Comparison of ENCODE assay signal across 13 cellular contexts in the genomic region with DNA sequence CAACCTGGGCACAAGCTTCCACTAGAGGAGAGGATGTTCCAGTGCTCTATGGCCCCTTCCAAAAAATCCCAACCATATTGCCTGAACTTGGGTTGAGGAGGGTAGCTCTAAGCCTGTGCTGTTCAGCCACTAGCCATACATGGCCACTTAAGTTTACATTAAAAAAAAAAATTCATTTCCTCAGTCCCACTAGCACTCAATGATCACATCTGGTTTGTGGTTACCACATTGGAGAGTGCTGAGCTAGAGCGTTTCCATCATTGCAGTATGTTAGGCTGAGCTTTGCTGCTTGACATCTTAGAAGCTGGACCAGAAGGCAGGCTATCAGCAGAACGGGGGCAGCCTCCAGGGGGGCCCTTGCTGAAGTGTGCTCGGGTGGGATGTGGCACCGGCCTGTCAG. TPM values are rescaled to one million over a fixed set of nuclear protein-coding genes. Genes with fewer than 3 reads are reported as not detected.
DNase-seq lines count a peak whose midpoint lies in the region; ATAC-seq, FAIRE-seq and TF ChIP-seq lines count a peak whose summit lies in the region.
"Had no signal": no experiment of that assay in that cellular context is flagged by ENCODE, and none has a peak within 500 bp of the region (broad histone marks: within the 10 kb centered on the region; RNA-seq: fewer than 3 reads in every experiment).

No MANE protein-coding gene starts in this region.

- no peak for FAIRE-seq in HepG2 (lab: Jason Lieb, UNC)
- FAIRE-seq: H1 had no signal

- no peaks in the 10 kb centered on the region for H3K9me3 Mint-ChIP-seq in GM23338
- H3K9me3 Mint-ChIP-seq: nephron had no signal

- H3K27me3 Mint-ChIP-seq in GM23338 (ENCODE audit: insufficient read depth, low read depth, poor library complexity) = peaks cover 2% of the 10 kb centered on the region

- no peaks in the 10 kb centered on the region for H3K9me2 ChIP-seq in GM23338 (ENCODE audit: insufficient read depth)

- intact Hi-C loops in HepG2 (cut with micrococcal nuclease; ENCODE audit: unreplicated experiment) (loop anchor here (10.0 kb wide), 1 partner anchor 91 kb away; no protein-coding TSS in a partner anchor), transverse colon (cut with DNase I; ENCODE audit: low total_unique reads) (no loop called here), testis (cut with DNase I; ENCODE audit: low total_unique reads) (no loop called here)

- POLR2A ChIA-PET in HepG2 (lab: Yijun Ruan, JAX) = no interaction called here

- H3K4me1 ChIP-seq in liver (ENCODE audit: control insufficient read depth in 4 of 4, insufficient read depth in 4 of 4, low read length in 3 of 4) = peaks cover 9 to 21% (median 18%) of the 10 kb centered on the region in 4 donors
- H3K4me1 ChIP-seq in HepG2 (ENCODE audit: insufficient read depth, low read length) = peaks cover 48% of the 10 kb centered on the region
- H3K4me1 ChIP-seq in Peyer's patch = peaks cover 0 to 46% (median 9%) of the 10 kb centered on the region in 4 donors
- H3K4me1 ChIP-seq in duodenal mucosa (ENCODE audit: control insufficient read depth in 1 of 2, insufficient read depth in 2 of 2, low read length in 2 of 2) = peaks cover 37 to 46% of the 10 kb centered on the region in 2 donors
- peaks cover 23 to 43% (median 31%) of the 10 kb centered on the region in 4 donors for H3K4me1 ChIP-seq in transverse colon
- peaks cover 8% of the 10 kb centered on the region; the same call in 1 of the 2 replicates for H3K4me1 ChIP-seq in GM23338 (ENCODE audit: insufficient read depth)
- H3K4me1 ChIP-seq in testis = no peaks in the 10 kb centered on the region

- peak overlapping the region; percentile 36 to 61 for H3K27ac ChIP-seq in liver (ENCODE audit: low read depth in 1 of 2, low read length in 2 of 2)
- H3K27ac ChIP-seq in HepG2 (ENCODE audit: extremely low read length, insufficient read depth, low read length) = no peak overlapping the region
- H3K27ac ChIP-seq in Peyer's patch = peak overlapping the region in 3 of 4 donors; percentile 26 to 68 (median 53)
- peak overlapping the region; percentile 36 for H3K27ac ChIP-seq in duodenal mucosa (ENCODE audit: low read depth, low read length)
- H3K27ac ChIP-seq in transverse colon = peak overlapping the region; percentile 1 to 67 (median 30)
- no peak overlapping the region for H3K27ac ChIP-seq in GM23338 (ENCODE audit: low read depth)
- no peak overlapping the region for H3K27ac ChIP-seq in testis
- H3K27ac ChIP-seq: left lung had no signal

- H3K4me3 ChIP-seq in liver (ENCODE audit: low read depth in 1 of 3, low read length in 3 of 3) (no peak overlapping the region), HepG2 (replicated peaks in 1 of 3; ENCODE audit: insufficient read depth in 1 of 3, low read depth in 2 of 3, low read length in 3 of 3) (no peak overlapping the region), Peyer's patch (no peak overlapping the region), duodenal mucosa (ENCODE audit: low read depth in 1 of 2, low read length in 2 of 2) (no peak overlapping the region), transverse colon (no peak overlapping the region), GM23338 (no peak overlapping the region), testis (no peak overlapping the region)
- H3K4me3 ChIP-seq: left lung had no signal

- H2AFZ ChIP-seq in HepG2 (ENCODE audit: low read length) (no peak overlapping the region), GM23338 (no peak overlapping the region)

- H3F3A ChIP-seq in GM23338 (replicated peaks; ENCODE audit: low read depth) = 0 out of 2 replicates have a peak, but pooled peaks cover 9% of the 10 kb centered on the region

- DNase-seq in HepG2 (ENCODE audit: low spot score) = no peak
- peak in 1 of 3 donors; percentile 36 for DNase-seq in Peyer's patch
- no peak for DNase-seq in transverse colon
- no peak for DNase-seq in GM23338 (ENCODE audit: low spot score)
- no peak for DNase-seq in cerebellar nuclear complex (lab: John Stamatoyannopoulos, UW)
- DNase-seq in testis = no peak
- DNase-seq: activated naive CD4-positive, alpha-beta T cell treated with anti-CD3 and anti-CD28 coated beads, Interleukin-2, amount 50 U/mL, for 16 hours; left lung; retina had no signal

- H3K79me2 ChIP-seq in HepG2 (ENCODE audit: insufficient read depth, low read length) (peaks cover 7% of the 10 kb centered on the region), GM23338 (replicated peaks; ENCODE audit: insufficient read depth) (peaks cover 35% of the 10 kb centered on the region)

- H3K9ac ChIP-seq in liver (ENCODE audit: low read depth in 1 of 2, low read length in 2 of 2) (no peak overlapping the region), HepG2 (ENCODE audit: insufficient read depth, low read depth, low read length) (no peak overlapping the region), duodenal mucosa (ENCODE audit: low read depth in 1 of 2, low read length in 2 of 2) (peak overlapping the region in 1 of 2 donors; percentile 12)

- H3K4me2 ChIP-seq in HepG2 (ENCODE audit: low read depth, low read length) = no peak overlapping the region; the same call in 1 of the 2 replicates
- H3K4me2 ChIP-seq in GM23338 = no peak overlapping the region

- in situ Hi-C loops in HepG2 (cut with HindIII; ENCODE audit: extremely low pct_ligation_motif_present, low pct_unique_long_range_greater_than_20kb) (loop anchor here (5.0 kb wide), 1 partner anchor 138 kb away; no protein-coding TSS in a partner anchor), transverse colon (cut with MboI; ENCODE audit: low pct_ligation_motif_present in 1 of 4, low pct_unique_long_range_greater_than_20kb in 1 of 4, low sequenced_read_pairs in 3 of 4) (loop anchor here in 2 of 4 donors (10.0 kb wide), 2 partner anchors 251 to 261 kb away; a partner anchor contains a TSS)

- TF ChIP-seq EP300 in HepG2 (IDR thresholded peaks at IDR 0.05; ENCODE audit: low read depth in 2 of 2, low read length in 2 of 2) (no peak), HepG2 (CRISPR knock-in tag; IDR thresholded peaks at IDR 0.05; ENCODE audit: borderline replicate concordance) (no peak), transverse colon (IDR thresholded peaks at IDR 0.05; ENCODE audit: low read depth) (no peak)

- H4K20me1 ChIP-seq in HepG2 (ENCODE audit: insufficient read depth, low read length) = peaks cover 22% of the 10 kb centered on the region; the same call in 1 of the 2 replicates
- H4K20me1 ChIP-seq in GM23338 (replicated peaks; ENCODE audit: insufficient read depth) = peaks cover 33% of the 10 kb centered on the region

- peaks cover 35% of the 10 kb centered on the region for H3K4me1 Mint-ChIP-seq in GM23338

- ATAC-seq in HepG2 (no peak), GM23338 (no peak)
- ATAC-seq: left lung had no signal

- CTCF ChIA-PET in HepG2 (lab: Yijun Ruan, JAX; ENCODE audit: low intra/inter-chr PET ratio, low total read pairs) = no interaction called here

- TF ChIP-seq RAD21 in liver (IDR thresholded peaks at IDR 0.05) (no peak), HepG2 (CRISPR knock-in tag; IDR thresholded peaks at IDR 0.05) (no peak)

- peaks cover 19% of the 10 kb centered on the region for H3K36me3 Mint-ChIP-seq in GM23338 (ENCODE audit: low read depth)

- TF ChIP-seq CTCF in liver (IDR thresholded peaks at IDR 0.05; ENCODE audit: low read depth, low read length, missing input control) (no peak), HepG2 (CRISPR knock-in tag; IDR thresholded peaks at IDR 0.05) (no peak), Peyer's patch (IDR thresholded peaks at IDR 0.05) (no peak), transverse colon (IDR thresholded peaks at IDR 0.05) (no peak), GM23338 (conservative IDR thresholded peaks at IDR 0.05; ENCODE audit: low read depth in 2 of 2) (no peak), testis (IDR thresholded peaks at IDR 0.05) (no peak)

- H3K36me3 ChIP-seq in liver (ENCODE audit: control insufficient read depth in 4 of 4, insufficient read depth in 3 of 4, low read depth in 1 of 4, low read length in 3 of 4) = peaks cover 0 to 6% (median 4%) of the 10 kb centered on the region in 4 donors
- H3K36me3 ChIP-seq in HepG2 (replicated peaks in 1 of 2; ENCODE audit: control insufficient read depth in 1 of 2, insufficient read depth in 2 of 2, low read length in 2 of 2) = peaks cover 9 to 23% of the 10 kb centered on the region in 2 experiments; a peak in 4 of 5 replicates
- peaks cover 0 to 8% (median 0%) of the 10 kb centered on the region in 3 donors for H3K36me3 ChIP-seq in Peyer's patch
- peaks cover 4 to 23% of the 10 kb centered on the region in 2 donors for H3K36me3 ChIP-seq in duodenal mucosa (ENCODE audit: control insufficient read depth in 1 of 2, insufficient read depth in 2 of 2, low read length in 2 of 2)
- H3K36me3 ChIP-seq in transverse colon = no peaks in the 10 kb centered on the region
- 0 out of 2 replicates have a peak, but pooled peaks cover 3% of the 10 kb centered on the region for H3K36me3 ChIP-seq in GM23338 (ENCODE audit: insufficient read depth)
- H3K36me3 ChIP-seq in testis (ENCODE audit: low read depth, missing control alignments) = no peaks in the 10 kb centered on the region

- 78% methylated on average over 4 of the region's 4 CpGs for WGBS in liver
- 72% methylated on average over 4 of the region's 4 CpGs for WGBS in HepG2 (ENCODE audit: low lambda C conversion rate)
- WGBS in transverse colon (ENCODE audit: low coverage in 1 of 2), 2 donors = 62% methylated on average over 4 of the region's 4 CpGs; no CpG with 5 or more reads in 1 of the 2 donors
- WGBS in testis, 2 donors = 80 to 93% methylated on average over 4 of the region's 4 CpGs

- H3K9me3 ChIP-seq in liver (ENCODE audit: control insufficient read depth in 4 of 4, low read length in 3 of 4) = no peaks in the 10 kb centered on the region
- no peaks in the 10 kb centered on the region for H3K9me3 ChIP-seq in HepG2 (ENCODE audit: low read length)
- H3K9me3 ChIP-seq in Peyer's patch = no peaks in the 10 kb centered on the region
- no peaks in the 10 kb centered on the region for H3K9me3 ChIP-seq in duodenal mucosa (ENCODE audit: control insufficient read depth in 1 of 2, low read length in 2 of 2)
- no peaks in the 10 kb centered on the region for H3K9me3 ChIP-seq in transverse colon
- H3K9me3 ChIP-seq in testis = no peaks in the 10 kb centered on the region
- H3K9me3 ChIP-seq: left lung had no signal

- H3K27ac Mint-ChIP-seq in GM23338 = no peak overlapping the region

- no peak overlapping the region for H3K4me3 Mint-ChIP-seq in GM23338
- H3K4me3 Mint-ChIP-seq: nephron had no signal

- H3K27me3 ChIP-seq in liver (ENCODE audit: control insufficient read depth in 4 of 4, insufficient read depth in 4 of 4, low read length in 3 of 4) (no peaks in the 10 kb centered on the region), HepG2 (ENCODE audit: control insufficient read depth in 1 of 2, insufficient read depth in 2 of 2, low read length in 2 of 2) (no peaks in the 10 kb centered on the region), Peyer's patch (no peaks in the 10 kb centered on the region), duodenal mucosa (ENCODE audit: control insufficient read depth in 1 of 2, insufficient read depth in 2 of 2, low read length in 2 of 2) (no peaks in the 10 kb centered on the region), transverse colon (no peaks in the 10 kb centered on the region), GM23338 (ENCODE audit: insufficient read depth) (no peaks in the 10 kb centered on the region), testis (no peaks in the 10 kb centered on the region)
- H3K27me3 ChIP-seq: left lung had no signal

- no peak for TF ChIP-seq POLR2A in HepG2 (IDR thresholded peaks at IDR 0.05; ENCODE audit: insufficient read depth in 1 of 2, low read depth in 2 of 2, low read length in 2 of 2)
- no peak for TF ChIP-seq POLR2A in Peyer's patch (IDR thresholded peaks at IDR 0.05)
- no peak for TF ChIP-seq POLR2A in transverse colon (IDR thresholded peaks at IDR 0.05)
- no peak for TF ChIP-seq POLR2A in testis (IDR thresholded peaks at IDR 0.05)

- BruUV-seq in HepG2 (replicated peaks; lab: Mats Ljungman, UMichigan) = no TSS peak

RNA-seq across cellular contexts. Expression of a gene that starts 43.5 kb away (rescaled TPM):
- 100 to 1,000 TPM in 1 of 2 donors, 10 to 100 TPM in 1; 23.8 to 236 TPM for total RNA-seq in liver
- 100 to 1,000 TPM; 175 to 486 TPM for polyA plus RNA-seq in liver
- 0.18 and 1.0 TPM in 2 replicates for total RNA-seq in HepG2 (2016; rRNA removed; fragmentation: Illumina TruSeq; extraction: Trizol)
- total RNA-seq in HepG2 (2016; cell fraction: cytosol; rRNA removed; fragmentation: Illumina TruSeq; extraction: Trizol; ENCODE audit: low read depth) = 0.53 and 0.61 TPM in 2 replicates
- 0.22 and 1.2 TPM in 2 replicates for total RNA-seq in HepG2 (2016; cell fraction: insoluble cytoplasmic fraction; rRNA removed; fragmentation: Illumina TruSeq; extraction: Trizol)
- 0.45 and 0.49 TPM in 2 replicates for total RNA-seq in HepG2 (2016; cell fraction: membrane; rRNA removed; fragmentation: Illumina TruSeq; extraction: Trizol)
- 2.1 TPM in 2 replicates for total RNA-seq in HepG2 (2016; cell fraction: nucleus; rRNA removed; fragmentation: Illumina TruSeq; extraction: Trizol)
- 3.7 and 4.4 TPM in 2 replicates for polyA plus RNA-seq in HepG2 (2011; rRNA removed)
- polyA plus RNA-seq in HepG2 (2011; cell fraction: cytosol; rRNA removed) = 1.6 and 2.3 TPM in 2 replicates
- 30.3 and 32.1 TPM in 2 replicates for polyA plus RNA-seq in HepG2 (2011; cell fraction: nucleus; rRNA removed)
- 1.9 and 2.5 TPM in 2 replicates for polyA plus RNA-seq in HepG2 (2012)
- polyA plus RNA-seq in HepG2 (2016; cell fraction: cytosol; fragmentation: Illumina TruSeq; extraction: Trizol; ENCODE audit: low read depth) = 0.15 and 0.16 TPM in 2 replicates
- 0.16 and 0.46 TPM in 2 replicates for polyA plus RNA-seq in HepG2 (2016; cell fraction: insoluble cytoplasmic fraction; fragmentation: Illumina TruSeq; extraction: Trizol; ENCODE audit: low read depth)
- polyA plus RNA-seq in HepG2 (2016; cell fraction: membrane; fragmentation: Illumina TruSeq; extraction: Trizol; ENCODE audit: low read depth) = 0.27 and 0.41 TPM in 2 replicates
- polyA plus RNA-seq in HepG2 (2016; cell fraction: nucleus; fragmentation: Illumina TruSeq; extraction: Trizol; ENCODE audit: insufficient read depth, low read depth) = 3.2 and 4.0 TPM in 2 replicates
- 1.3 and 4.2 TPM in 2 replicates for polyA minus RNA-seq in HepG2 (2011; rRNA and poly(A)+ RNA removed; ENCODE audit: low replicate concordance)
- 1.5 and 1.8 TPM in 2 replicates for polyA minus RNA-seq in HepG2 (2011; cell fraction: cytosol; rRNA and poly(A)+ RNA removed)
- 6.4 and 6.7 TPM in 2 replicates for polyA minus RNA-seq in HepG2 (2011; cell fraction: nucleus; rRNA and poly(A)+ RNA removed)
- total RNA-seq in Peyer's patch = 100 to 1,000 TPM in 2 of 4 donors, 10 to 100 TPM in 2; 18.2 to 329 (median 117) TPM
- total RNA-seq in transverse colon = 1 to 10 TPM; 1.2 to 9.7 (median 3.3) TPM
- total RNA-seq in GM23338 (2014; rRNA removed; shearing (Covaris generic)) = 0.27 and 1.3 TPM in 2 replicates
- polyA plus RNA-seq in GM23338 (2016; fragmentation: Nextera tagmentation; extraction: Ambion mirVana) = 0.56 and 1.2 TPM in 2 replicates
- total RNA-seq in testis = 1 to 10 TPM; 1.4 to 2.0 TPM
- 0.54 TPM for polyA plus RNA-seq in testis (ENCODE audit: insufficient read depth, low read depth, low replicate concordance)

Comparison
In these comparisons a context has a peak if more than half of its experiments do, and no peak if none do; other contexts are left out.
1. H3K27ac ChIP-seq: peak in liver (2 of 2), Peyer's patch (3 of 4), duodenal mucosa (single experiment) and transverse colon (4 of 4); none in HepG2 (single experiment), GM23338 (single experiment) and testis (0 of 2).